In the genomic region with DNA sequence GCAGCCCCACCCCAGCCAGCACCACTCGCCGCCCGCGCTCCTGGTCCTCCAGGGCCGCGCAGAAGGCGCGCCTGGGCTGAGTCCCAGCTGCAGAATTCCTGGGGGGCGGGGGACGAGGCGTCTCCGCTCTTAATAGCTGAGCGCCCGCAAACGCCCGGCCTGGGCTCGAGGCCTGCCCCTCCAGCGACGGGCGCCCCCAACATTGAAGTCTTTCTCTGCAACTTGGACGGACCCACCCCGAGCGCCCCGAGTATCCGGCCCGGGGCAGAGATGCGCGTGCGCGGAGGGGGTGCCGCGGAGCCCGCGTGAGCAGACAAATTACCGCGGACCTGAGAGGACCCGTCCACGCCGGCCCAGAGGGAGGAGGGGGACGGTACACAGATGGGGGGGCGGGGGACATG, we compare ENCODE assay signal across 9 cellular contexts. TPM values are rescaled to one million over a fixed set of nuclear protein-coding genes. Genes with fewer than 3 reads are reported as not detected.
A peak's percentile ranks its signal among the peaks of the same experiment; 100 is the strongest.
DNase-seq lines count a peak whose midpoint lies in the region; ATAC-seq, FAIRE-seq and TF ChIP-seq lines count a peak whose summit lies in the region.
"Had no signal": no experiment of that assay in that cellular context is flagged by ENCODE, and none has a peak within 500 bp of the region (broad histone marks: within the 10 kb centered on the region; RNA-seq: fewer than 3 reads in every experiment).

No MANE protein-coding gene starts in this region.

- H3K9me3 ChIP-seq in K562 (replicated peaks; ENCODE audit: control insufficient read depth, insufficient read depth, low read depth, low read length): no peaks in the 10 kb centered on the region
- no peaks in the 10 kb centered on the region for H3K9me3 ChIP-seq in stomach

- WGBS in K562 (ENCODE audit: insufficient coverage, low coverage, missing lambda C conversion rate): 14% methylated on average over 14 of the region's 41 CpGs
- WGBS in stomach, 5 donors: 1 to 4% (median 2%) methylated on average over 38 to 41 of the region's 41 CpGs; no CpG with 5 or more reads in 1 of the 5 donors

- H3K27ac Mint-ChIP-seq in stimulated activated naive CD8-positive, alpha-beta T cell treated with anti-CD3 and anti-CD28 coated beads, Interleukin-15, amount 100 ng/mL, for 72 hours: no peak overlapping the region
- H3K27ac Mint-ChIP-seq in immature natural killer cell: no peak overlapping the region

- H3K36me3 ChIP-seq in K562 (ENCODE audit: control insufficient read depth, insufficient read depth, low read length): no peaks in the 10 kb centered on the region
- H3K36me3 ChIP-seq in stomach: no peaks in the 10 kb centered on the region

- H4K20me1 ChIP-seq in K562 (replicated peaks; ENCODE audit: control insufficient read depth, insufficient read depth, low read length): peaks cover 18% of the 10 kb centered on the region

- no peaks in the 10 kb centered on the region for H3K9me1 ChIP-seq in K562 (ENCODE audit: control insufficient read depth, insufficient read depth, low read length)

- CTCF ChIA-PET in K562 (lab: Yijun Ruan, JAX; ENCODE audit: low intra/inter-chr PET ratio): no interaction called here

- peak overlapping the region in 1 of 2 donors; percentile 81 for H3K4me3 Mint-ChIP-seq in stimulated activated naive CD8-positive, alpha-beta T cell treated with anti-CD3 and anti-CD28 coated beads, Interleukin-15, amount 100 ng/mL, for 72 hours
- peak overlapping the region in 3 of 5 donors; percentile 25 to 73 (median 66) for H3K4me3 Mint-ChIP-seq in immature natural killer cell

- FAIRE-seq in K562 (lab: Jason Lieb, UNC): no peak
- FAIRE-seq: GM12878 had no signal

- no peak overlapping the region for H3K4me3 ChIP-seq in K562
- H3K4me3 ChIP-seq in stomach: peak overlapping the region; percentile 51 to 55 (median 53)
- H3K4me3 ChIP-seq: GM12878 had no signal

- DNase-seq in stimulated activated naive CD8-positive, alpha-beta T cell treated with anti-CD3 and anti-CD28 coated beads, Interleukin-15, amount 100 ng/mL, for 72 hours: peak in 1 of 2 donors; percentile 23
- DNase-seq in stimulated activated naive CD8-positive, alpha-beta T cell treated with anti-CD3 and anti-CD28 coated beads, Interleukin-15, Interleukin-2, amounts not matched to agents 100 U/mL and 50 U/mL, for 24 hours: no peak
- DNase-seq in K562 (ENCODE audit: extremely low read depth in 1 of 4, low spot score in 3 of 4) (peak; percentile 25 to 44 (median 35)), immature natural killer cell (peak; percentile 20 to 29 (median 26)), stomach (peak; percentile 51), NOMO-1 treated with dmso at 0.1 percent for 144 hours (lab: John Stamatoyannopoulos, UW; ENCODE audit: unreplicated experiment) (no peak), NCI-H2029 treated with DMSO at 0.1 percent for 48 hours (lab: John Stamatoyannopoulos, UW) (no peak), cerebellar cortex (ENCODE audit: low spot score) (no peak)

- H3K36me3 Mint-ChIP-seq in immature natural killer cell: no peaks in the 10 kb centered on the region

- H3K27me3 ChIP-seq in K562 (ENCODE audit: control insufficient read depth in 2 of 2, insufficient read depth in 2 of 2, low read length in 2 of 2) (peaks cover 13 to 72% of the 10 kb centered on the region in 2 experiments; a peak in 3 of 5 replicates), stomach (peaks cover 0 to 29% (median 13%) of the 10 kb centered on the region in 3 donors)

- ATAC-seq in stimulated activated naive CD8-positive, alpha-beta T cell treated with anti-CD3 and anti-CD28 coated beads, Interleukin-15, amount 100 ng/mL, for 72 hours: peak; percentile 64
- no peak for ATAC-seq in stimulated activated naive CD8-positive, alpha-beta T cell treated with anti-CD3 and anti-CD28 coated beads, Interleukin-15, Interleukin-2, amounts not matched to agents 100 U/mL and 50 U/mL, for 24 hours
- peak; percentile 68 for ATAC-seq in K562

- TF ChIP-seq POLR2A in K562 (conservative IDR thresholded peaks at IDR 0.05) (no peak), stomach (IDR thresholded peaks at IDR 0.05) (no peak)

- TF ChIP-seq CTCF in K562 (IDR thresholded peaks at IDR 0.05 in 2 of 3, conservative IDR thresholded peaks at IDR 0.05 in 1 of 3; ENCODE audit: insufficient read depth in 2 of 3, low read depth in 1 of 3, low read length in 3 of 3): no peak
- TF ChIP-seq CTCF in stomach (IDR thresholded peaks at IDR 0.05): no peak

- H3K9me3 Mint-ChIP-seq in stimulated activated naive CD8-positive, alpha-beta T cell treated with anti-CD3 and anti-CD28 coated beads, Interleukin-15, amount 100 ng/mL, for 72 hours: no peaks in the 10 kb centered on the region
- H3K9me3 Mint-ChIP-seq in immature natural killer cell: no peaks in the 10 kb centered on the region

- H3K79me2 ChIP-seq in K562 (ENCODE audit: control insufficient read depth, insufficient read depth, low read length): no peaks in the 10 kb centered on the region

- no peak for TF ChIP-seq RAD21 in K562 (CRISPR knock-in tag; conservative IDR thresholded peaks at IDR 0.05 in 1 of 2, IDR thresholded peaks at IDR 0.05 in 1 of 2)

- H3K4me1 ChIP-seq in K562 (replicated peaks in 1 of 2; ENCODE audit: control insufficient read depth in 2 of 2, insufficient read depth in 2 of 2, low read length in 2 of 2) (peaks cover 3 to 20% of the 10 kb centered on the region in 2 experiments; a peak in 4 of 5 replicates), stomach (peaks cover 13 to 23% (median 20%) of the 10 kb centered on the region in 4 donors)

- in situ Hi-C loops in K562 (cut with MboI): no loop called here

- peaks cover 41% of the 10 kb centered on the region for H3K27me3 Mint-ChIP-seq in stimulated activated naive CD8-positive, alpha-beta T cell treated with anti-CD3 and anti-CD28 coated beads, Interleukin-15, amount 100 ng/mL, for 72 hours
- peaks cover 7 to 24% (median 13%) of the 10 kb centered on the region in 3 donors for H3K27me3 Mint-ChIP-seq in immature natural killer cell (ENCODE audit: low read depth in 3 of 3)

- intact Hi-C loops in K562 (cut with micrococcal nuclease): no loop called here
- intact Hi-C loops in stomach (cut with DNase I; ENCODE audit: low total_unique reads): no loop called here

- POLR2A ChIA-PET in K562 (lab: Yijun Ruan, JAX): interaction anchor here (1.4 kb wide), 1 partner anchor 20 kb away, joined by 4 read pairs; no protein-coding TSS in a partner anchor

- no peak overlapping the region for H2AFZ ChIP-seq in K562 (ENCODE audit: low read depth, low read length)

- no peak overlapping the region for H3K27ac ChIP-seq in K562 (ENCODE audit: extremely low read depth, low read depth, low read length)
- peak overlapping the region; percentile 4 to 70 (median 38) for H3K27ac ChIP-seq in stomach

- H3K4me1 Mint-ChIP-seq in stimulated activated naive CD8-positive, alpha-beta T cell treated with anti-CD3 and anti-CD28 coated beads, Interleukin-15, amount 100 ng/mL, for 72 hours: peaks cover 14% of the 10 kb centered on the region
- peaks cover 11 to 12% of the 10 kb centered on the region in 2 donors for H3K4me1 Mint-ChIP-seq in immature natural killer cell

- BruUV-seq in K562 (replicated peaks; lab: Mats Ljungman, UMichigan): no TSS peak

- TF ChIP-seq EP300 in K562 (IDR thresholded peaks at IDR 0.05; ENCODE audit: low read length) (no peak), stomach (IDR thresholded peaks at IDR 0.05) (no peak)

- no peak overlapping the region for H3K4me2 ChIP-seq in K562 (ENCODE audit: insufficient read depth, low read length)

- peak overlapping the region in 1 of 2 experiments; percentile 68; a peak in 1 of 4 replicates for H3K9ac ChIP-seq in K562 (ENCODE audit: insufficient read depth in 1 of 2, low read depth in 2 of 2, low read length in 2 of 2)

TF ChIP-seq in K562, 482 proteins besides CTCF, POLR2A, EP300 and RAD21 (continues in another document):
- TF ChIP-seq TEAD1 (CRISPR knock-in tag; IDR thresholded peaks at IDR 0.05) (peak in 1 of 2 experiments; percentile 78; a peak in 1 of 4 replicates), TEAD2 (tag; IDR thresholded peaks at IDR 0.05) (peak; percentile 72; the same call in 1 of the 2 replicates), TEAD4 (IDR thresholded peaks at IDR 0.05; ENCODE audit: low read length) (peak; percentile 37; the same call in 1 of the 2 replicates), TEAD4 (CRISPR knock-in tag; IDR thresholded peaks at IDR 0.05; ENCODE audit: borderline replicate concordance) (no peak), NRF1 (conservative IDR thresholded peaks at IDR 0.05 in 1 of 2, IDR thresholded peaks at IDR 0.05 in 1 of 2) (peak; percentile 74 to 78)

RNA-seq across cellular contexts. Expression of a gene that starts 6.7 kb away (rescaled TPM):
- 0.12 and 0.28 TPM in 2 replicates for total RNA-seq in K562 (2011; cell fraction: chromatin; rRNA removed; ENCODE audit: low replicate concordance)
- total RNA-seq in K562 (2011; cell fraction: nucleolus; rRNA removed): 0.33 and 0.39 TPM in 2 replicates
- total RNA-seq in K562 (2011; cell fraction: nucleoplasm; rRNA removed): 0.44 and 0.53 TPM in 2 replicates
- total RNA-seq in K562 (2014; rRNA removed) (0.20 and 0.27 TPM in 2 replicates), K562 (2014; rRNA removed; fragmentation: Illumina TruSeq; extraction: Trizol) (0.11 and 0.13 TPM in 2 replicates), K562 (2015; rRNA removed; fragmentation: Illumina TruSeq; extraction: Trizol) (0.11 and 0.15 TPM in 2 replicates), K562 (2021) (0.47 and 0.51 TPM in 2 replicates), stomach (1 to 10 TPM in 3 of 5 donors, under 1 TPM in 1, not detected in 1; 0.92 to 8.4 (median 2.9) TPM)
- polyA plus RNA-seq in K562 (2011; rRNA removed) (0.11 and 0.20 TPM in 2 replicates), K562 (2014; fragmentation: Illumina TruSeq; extraction: Trizol) (0.21 TPM in 2 replicates), K562 (2014; fragmentation: Nextera tagmentation; extraction: Ambion mirVana) (under 1 TPM in 1 of 2 experiments, not detected in 1; 0.01 TPM), K562 (2014; rRNA removed) (0.13 and 0.28 TPM in 2 replicates), immature natural killer cell (not detected), stomach (1 to 10 TPM; 1.2 to 1.5 (median 1.4) TPM)
- 0.15 and 0.24 TPM in 2 replicates for polyA plus RNA-seq in K562 (2011; cell fraction: cytosol; rRNA removed)
- polyA plus RNA-seq in K562 (2011; cell fraction: nucleus; rRNA removed): 0.17 and 0.21 TPM in 2 replicates
- polyA plus RNA-seq in K562 (2012): 0.21 and 0.33 TPM in 2 replicates
- 0.06 and 0.35 TPM in 2 replicates for polyA minus RNA-seq in K562 (2011; rRNA and poly(A)+ RNA removed)
- polyA minus RNA-seq in K562 (2011; cell fraction: cytosol; rRNA and poly(A)+ RNA removed): not detected in 2 replicates
- polyA minus RNA-seq in K562 (2011; cell fraction: nucleus; rRNA and poly(A)+ RNA removed): 0.27 TPM in 1 of 2 replicates, not detected in the other
- total RNA-seq: GM12878 had no signal
- polyA plus RNA-seq: GM12878 had no signal

Comparison
In these comparisons a context has a peak if more than half of its experiments do, and no peak if none do; other contexts are left out.
1. DNase-seq: peak in K562 (4 of 4), immature natural killer cell (3 of 3) and stomach (single experiment); none in stimulated activated naive CD8-positive, alpha-beta T cell treated with anti-CD3 and anti-CD28 coated beads, Interleukin-15, Interleukin-2, amounts not matched to agents 100 U/mL and 50 U/mL, for 24 hours (single experiment), NOMO-1 treated with dmso at 0.1 percent for 144 hours (single experiment), NCI-H2029 treated with DMSO at 0.1 percent for 48 hours (single experiment) and cerebellar cortex (single experiment).